In the genomic region with DNA sequence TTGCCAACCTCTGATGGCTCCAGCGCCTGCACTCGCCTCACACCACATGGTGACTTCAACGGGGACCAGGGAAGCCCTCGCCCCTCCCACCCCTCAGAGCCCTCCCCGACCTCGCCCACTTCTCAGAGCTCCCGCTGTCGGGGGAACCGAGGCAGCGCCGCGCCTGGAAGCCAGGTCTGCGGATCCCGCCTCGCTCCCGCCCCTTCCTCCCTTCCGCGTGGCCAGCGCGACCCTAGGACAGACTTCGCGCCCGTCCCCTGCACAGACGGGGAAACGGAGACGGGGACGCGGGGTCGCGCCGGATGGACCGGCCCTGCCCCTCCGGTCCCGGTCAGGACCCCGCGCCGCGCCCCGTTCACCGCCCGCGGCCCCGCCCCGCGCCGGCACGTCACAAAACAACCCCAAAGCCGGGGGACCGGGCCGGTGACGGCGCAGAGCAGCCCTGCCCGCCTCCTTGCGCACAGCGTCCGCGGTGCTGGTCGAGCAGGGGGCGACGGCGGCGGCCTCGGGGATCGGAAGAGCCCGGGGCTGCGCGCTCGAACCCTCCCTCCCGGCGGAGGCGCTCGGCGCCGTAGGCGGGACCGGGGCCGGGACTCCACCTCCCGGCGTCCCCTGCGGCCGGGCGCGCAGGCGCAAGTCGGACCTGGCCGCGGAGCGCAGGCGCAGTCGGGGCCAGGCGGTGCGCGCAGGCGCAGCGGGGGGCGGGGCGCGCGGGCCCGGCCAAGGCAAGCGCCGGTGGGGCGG, we compare ENCODE assay signal across 1 cellular context.
A peak's percentile ranks its signal among the peaks of the same experiment; 100 is the strongest.
TF ChIP-seq lines count a peak whose summit lies in the region.

No MANE protein-coding gene starts in this region.

TF ChIP-seq in HepG2, 621 proteins besides CTCF, POLR2A, EP300 and RAD21 (continues in another document):
- TF ChIP-seq BHLHE40 (IDR thresholded peaks at IDR 0.05; ENCODE audit: low read length) = no peak
- no peak for TF ChIP-seq ZNF800 (CRISPR knock-in tag; IDR thresholded peaks at IDR 0.05)
- TF ChIP-seq HNRNPH1 (optimal IDR thresholded peaks at IDR 0.05; ENCODE audit: low read depth, low read length) = no peak
- TF ChIP-seq MZF1 (CRISPR knock-in tag; IDR thresholded peaks at IDR 0.05; ENCODE audit: borderline replicate concordance) = no peak
- no peak for TF ChIP-seq BRCA1 (CRISPR knock-in tag; IDR thresholded peaks at IDR 0.05)
- TF ChIP-seq ZNF878 (CRISPR knock-in tag; IDR thresholded peaks at IDR 0.05) = no peak
- TF ChIP-seq ZNF260 (CRISPR knock-in tag; IDR thresholded peaks at IDR 0.05; ENCODE audit: borderline replicate concordance, low read depth) = no peak
- TF ChIP-seq CREB1 (IDR thresholded peaks at IDR 0.05) = peak; percentile 15; the same call in 1 of the 2 replicates
- TF ChIP-seq CREB1 (CRISPR knock-in tag; IDR thresholded peaks at IDR 0.05) = no peak
- TF ChIP-seq ZNF83 (CRISPR knock-in tag; IDR thresholded peaks at IDR 0.05; ENCODE audit: borderline replicate concordance) = no peak
- 0 out of 2 replicates have a peak, but pooled peaks have one; percentile 41 for TF ChIP-seq NR1H2 (CRISPR knock-in tag; IDR thresholded peaks at IDR 0.05; ENCODE audit: borderline replicate concordance, low read depth)
- TF ChIP-seq SSRP1 (CRISPR knock-in tag; IDR thresholded peaks at IDR 0.05) = no peak
- TF ChIP-seq HOXA7 (CRISPR knock-in tag; IDR thresholded peaks at IDR 0.05) = no peak
- no peak for TF ChIP-seq NCOA1 (CRISPR knock-in tag; IDR thresholded peaks at IDR 0.05)
- no peak for TF ChIP-seq SRF (IDR thresholded peaks at IDR 0.05; ENCODE audit: low read depth, low read length)
- TF ChIP-seq ZNF580 (CRISPR knock-in tag; IDR thresholded peaks at IDR 0.05; ENCODE audit: borderline replicate concordance, low read depth) = no peak
- TF ChIP-seq, protein P1, sequence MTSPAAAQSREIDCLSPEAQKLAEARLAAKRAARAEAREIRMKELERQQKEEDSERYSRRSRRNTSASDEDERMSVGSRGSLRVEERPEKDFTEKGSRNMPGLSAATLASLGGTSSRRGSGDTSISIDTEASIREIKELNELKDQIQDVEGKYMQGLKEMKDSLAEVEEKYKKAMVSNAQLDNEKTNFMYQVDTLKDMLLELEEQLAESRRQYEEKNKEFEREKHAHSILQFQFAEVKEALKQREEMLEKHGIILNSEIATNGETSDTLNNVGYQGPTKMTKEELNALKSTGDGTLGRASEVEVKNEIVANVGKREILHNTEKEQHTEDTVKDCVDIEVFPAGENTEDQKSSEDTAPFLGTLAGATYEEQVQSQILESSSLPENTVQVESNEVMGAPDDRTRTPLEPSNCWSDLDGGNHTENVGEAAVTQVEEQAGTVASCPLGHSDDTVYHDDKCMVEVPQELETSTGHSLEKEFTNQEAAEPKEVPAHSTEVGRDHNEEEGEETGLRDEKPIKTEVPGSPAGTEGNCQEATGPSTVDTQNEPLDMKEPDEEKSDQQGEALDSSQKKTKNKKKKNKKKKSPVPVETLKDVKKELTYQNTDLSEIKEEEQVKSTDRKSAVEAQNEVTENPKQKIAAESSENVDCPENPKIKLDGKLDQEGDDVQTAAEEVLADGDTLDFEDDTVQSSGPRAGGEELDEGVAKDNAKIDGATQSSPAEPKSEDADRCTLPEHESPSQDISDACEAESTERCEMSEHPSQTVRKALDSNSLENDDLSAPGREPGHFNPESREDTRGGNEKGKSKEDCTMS (CRISPR knock-in tag; conservative IDR thresholded peaks at IDR 0.05) = no peak
- TF ChIP-seq SRSF1 (optimal IDR thresholded peaks at IDR 0.05; ENCODE audit: low read depth, low read length) = peak; percentile 5
- TF ChIP-seq CEBPG (CRISPR knock-in tag; IDR thresholded peaks at IDR 0.05) = no peak
- no peak for TF ChIP-seq TEAD2 (CRISPR knock-in tag; IDR thresholded peaks at IDR 0.05)
- TF ChIP-seq ZNF784 (CRISPR knock-in tag; IDR thresholded peaks at IDR 0.05; ENCODE audit: borderline replicate concordance) = no peak
- TF ChIP-seq ZNF776 (CRISPR knock-in tag; IDR thresholded peaks at IDR 0.05) = peak; percentile 83; the same call in 1 of the 2 replicates
- TF ChIP-seq ZNF879 (CRISPR knock-in tag; IDR thresholded peaks at IDR 0.05) = no peak
- TF ChIP-seq, protein P2, sequence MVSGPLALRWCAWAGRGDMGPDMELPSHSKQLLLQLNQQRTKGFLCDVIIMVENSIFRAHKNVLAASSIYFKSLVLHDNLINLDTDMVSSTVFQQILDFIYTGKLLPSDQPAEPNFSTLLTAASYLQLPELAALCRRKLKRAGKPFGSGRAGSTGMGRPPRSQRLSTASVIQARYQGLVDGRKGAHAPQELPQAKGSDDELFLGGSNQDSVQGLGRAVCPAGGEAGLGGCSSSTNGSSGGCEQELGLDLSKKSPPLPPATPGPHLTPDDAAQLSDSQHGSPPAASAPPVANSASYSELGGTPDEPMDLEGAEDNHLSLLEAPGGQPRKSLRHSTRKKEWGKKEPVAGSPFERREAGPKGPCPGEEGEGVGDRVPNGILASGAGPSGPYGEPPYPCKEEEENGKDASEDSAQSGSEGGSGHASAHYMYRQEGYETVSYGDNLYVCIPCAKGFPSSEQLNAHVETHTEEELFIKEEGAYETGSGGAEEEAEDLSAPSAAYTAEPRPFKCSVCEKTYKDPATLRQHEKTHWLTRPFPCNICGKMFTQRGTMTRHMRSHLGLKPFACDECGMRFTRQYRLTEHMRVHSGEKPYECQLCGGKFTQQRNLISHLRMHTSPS (CRISPR knock-in tag; IDR thresholded peaks at IDR 0.05; ENCODE audit: low read depth) = peak; percentile 68; the same call in 1 of the 2 replicates
- TF ChIP-seq NONO (IDR thresholded peaks at IDR 0.05) = no peak
- peak; percentile 71 for TF ChIP-seq NONO (CRISPR knock-in tag; conservative IDR thresholded peaks at IDR 0.05)
- TF ChIP-seq FOXO1 (CRISPR knock-in tag; IDR thresholded peaks at IDR 0.05) = no peak
- no peak for TF ChIP-seq NFIB (CRISPR knock-in tag; IDR thresholded peaks at IDR 0.05; ENCODE audit: borderline replicate concordance)
- TF ChIP-seq, protein P3, sequence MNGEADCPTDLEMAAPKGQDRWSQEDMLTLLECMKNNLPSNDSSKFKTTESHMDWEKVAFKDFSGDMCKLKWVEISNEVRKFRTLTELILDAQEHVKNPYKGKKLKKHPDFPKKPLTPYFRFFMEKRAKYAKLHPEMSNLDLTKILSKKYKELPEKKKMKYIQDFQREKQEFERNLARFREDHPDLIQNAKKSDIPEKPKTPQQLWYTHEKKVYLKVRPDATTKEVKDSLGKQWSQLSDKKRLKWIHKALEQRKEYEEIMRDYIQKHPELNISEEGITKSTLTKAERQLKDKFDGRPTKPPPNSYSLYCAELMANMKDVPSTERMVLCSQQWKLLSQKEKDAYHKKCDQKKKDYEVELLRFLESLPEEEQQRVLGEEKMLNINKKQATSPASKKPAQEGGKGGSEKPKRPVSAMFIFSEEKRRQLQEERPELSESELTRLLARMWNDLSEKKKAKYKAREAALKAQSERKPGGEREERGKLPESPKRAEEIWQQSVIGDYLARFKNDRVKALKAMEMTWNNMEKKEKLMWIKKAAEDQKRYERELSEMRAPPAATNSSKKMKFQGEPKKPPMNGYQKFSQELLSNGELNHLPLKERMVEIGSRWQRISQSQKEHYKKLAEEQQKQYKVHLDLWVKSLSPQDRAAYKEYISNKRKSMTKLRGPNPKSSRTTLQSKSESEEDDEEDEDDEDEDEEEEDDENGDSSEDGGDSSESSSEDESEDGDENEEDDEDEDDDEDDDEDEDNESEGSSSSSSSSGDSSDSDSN (CRISPR knock-in tag; IDR thresholded peaks at IDR 0.05) = peak; percentile 50
- TF ChIP-seq ZNF441 (CRISPR knock-in tag; IDR thresholded peaks at IDR 0.05; ENCODE audit: borderline replicate concordance) = peak; percentile 19; the same call in 1 of the 2 replicates
- TF ChIP-seq, protein P4, sequence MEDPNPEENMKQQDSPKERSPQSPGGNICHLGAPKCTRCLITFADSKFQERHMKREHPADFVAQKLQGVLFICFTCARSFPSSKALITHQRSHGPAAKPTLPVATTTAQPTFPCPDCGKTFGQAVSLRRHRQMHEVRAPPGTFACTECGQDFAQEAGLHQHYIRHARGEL (CRISPR knock-in tag; IDR thresholded peaks at IDR 0.05) = no peak
- no peak for TF ChIP-seq ZNF605 (CRISPR knock-in tag; IDR thresholded peaks at IDR 0.05)
- peak; percentile 62; the same call in 1 of the 2 replicates for TF ChIP-seq KDM2A (CRISPR knock-in tag; IDR thresholded peaks at IDR 0.05; ENCODE audit: borderline replicate concordance, low read depth)
- TF ChIP-seq ZNF597 (CRISPR knock-in tag; IDR thresholded peaks at IDR 0.05) = no peak
- no peak for TF ChIP-seq NR2F1 (CRISPR knock-in tag; IDR thresholded peaks at IDR 0.05)
- no peak for TF ChIP-seq ZBTB1 (CRISPR knock-in tag; IDR thresholded peaks at IDR 0.05; ENCODE audit: borderline replicate concordance)
- no peak for TF ChIP-seq NFKBIZ (CRISPR knock-in tag; IDR thresholded peaks at IDR 0.05)
- no peak for TF ChIP-seq JARID2 (CRISPR knock-in tag; IDR thresholded peaks at IDR 0.05; ENCODE audit: insufficient replicate concordance)
- TF ChIP-seq NR0B2 (CRISPR knock-in tag; IDR thresholded peaks at IDR 0.05) = no peak; the same call in 1 of the 2 replicates
- TF ChIP-seq TBP (CRISPR knock-in tag; IDR thresholded peaks at IDR 0.05) = no peak
- TF ChIP-seq NR2F2 (IDR thresholded peaks at IDR 0.05; ENCODE audit: borderline replicate concordance, low read depth) = no peak; the same call in 1 of the 2 replicates
- TF ChIP-seq, protein P5, sequence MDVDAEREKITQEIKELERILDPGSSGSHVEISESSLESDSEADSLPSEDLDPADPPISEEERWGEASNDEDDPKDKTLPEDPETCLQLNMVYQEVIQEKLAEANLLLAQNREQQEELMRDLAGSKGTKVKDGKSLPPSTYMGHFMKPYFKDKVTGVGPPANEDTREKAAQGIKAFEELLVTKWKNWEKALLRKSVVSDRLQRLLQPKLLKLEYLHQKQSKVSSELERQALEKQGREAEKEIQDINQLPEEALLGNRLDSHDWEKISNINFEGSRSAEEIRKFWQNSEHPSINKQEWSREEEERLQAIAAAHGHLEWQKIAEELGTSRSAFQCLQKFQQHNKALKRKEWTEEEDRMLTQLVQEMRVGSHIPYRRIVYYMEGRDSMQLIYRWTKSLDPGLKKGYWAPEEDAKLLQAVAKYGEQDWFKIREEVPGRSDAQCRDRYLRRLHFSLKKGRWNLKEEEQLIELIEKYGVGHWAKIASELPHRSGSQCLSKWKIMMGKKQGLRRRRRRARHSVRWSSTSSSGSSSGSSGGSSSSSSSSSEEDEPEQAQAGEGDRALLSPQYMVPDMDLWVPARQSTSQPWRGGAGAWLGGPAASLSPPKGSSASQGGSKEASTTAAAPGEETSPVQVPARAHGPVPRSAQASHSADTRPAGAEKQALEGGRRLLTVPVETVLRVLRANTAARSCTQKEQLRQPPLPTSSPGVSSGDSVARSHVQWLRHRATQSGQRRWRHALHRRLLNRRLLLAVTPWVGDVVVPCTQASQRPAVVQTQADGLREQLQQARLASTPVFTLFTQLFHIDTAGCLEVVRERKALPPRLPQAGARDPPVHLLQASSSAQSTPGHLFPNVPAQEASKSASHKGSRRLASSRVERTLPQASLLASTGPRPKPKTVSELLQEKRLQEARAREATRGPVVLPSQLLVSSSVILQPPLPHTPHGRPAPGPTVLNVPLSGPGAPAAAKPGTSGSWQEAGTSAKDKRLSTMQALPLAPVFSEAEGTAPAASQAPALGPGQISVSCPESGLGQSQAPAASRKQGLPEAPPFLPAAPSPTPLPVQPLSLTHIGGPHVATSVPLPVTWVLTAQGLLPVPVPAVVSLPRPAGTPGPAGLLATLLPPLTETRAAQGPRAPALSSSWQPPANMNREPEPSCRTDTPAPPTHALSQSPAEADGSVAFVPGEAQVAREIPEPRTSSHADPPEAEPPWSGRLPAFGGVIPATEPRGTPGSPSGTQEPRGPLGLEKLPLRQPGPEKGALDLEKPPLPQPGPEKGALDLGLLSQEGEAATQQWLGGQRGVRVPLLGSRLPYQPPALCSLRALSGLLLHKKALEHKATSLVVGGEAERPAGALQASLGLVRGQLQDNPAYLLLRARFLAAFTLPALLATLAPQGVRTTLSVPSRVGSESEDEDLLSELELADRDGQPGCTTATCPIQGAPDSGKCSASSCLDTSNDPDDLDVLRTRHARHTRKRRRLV (CRISPR knock-in tag; IDR thresholded peaks at IDR 0.05) = no peak
- TF ChIP-seq SAFB2 (CRISPR knock-in tag; IDR thresholded peaks at IDR 0.05; ENCODE audit: borderline replicate concordance, low read depth) = no peak
